Comparison of ENCODE assay signal across 1 cellular context in the genomic region with DNA sequence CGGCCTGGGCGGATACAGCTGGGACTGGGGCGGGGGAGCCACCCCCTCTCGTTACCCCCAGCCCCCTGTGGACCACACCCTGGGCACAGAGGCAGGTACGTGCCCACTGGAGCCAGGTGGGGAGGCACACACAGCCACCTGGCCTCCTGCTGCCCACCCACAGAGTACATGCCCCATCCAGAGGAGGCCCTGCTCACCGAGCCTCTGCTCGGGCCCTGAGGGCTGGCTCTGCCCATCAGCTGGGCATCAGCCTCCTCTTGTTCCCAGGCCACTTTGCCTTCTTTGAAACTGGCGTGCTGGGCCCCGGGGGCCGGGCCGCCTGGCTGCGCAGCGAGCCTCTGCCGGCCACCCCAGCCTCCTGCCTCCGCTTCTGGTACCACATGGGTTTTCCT.
TF ChIP-seq lines count a peak whose summit lies in the region.

No MANE protein-coding gene starts in this region.

TF ChIP-seq in K562, 482 proteins besides CTCF, POLR2A, EP300 and RAD21:
- no peak for TF ChIP-seq MAFG (tag; conservative IDR thresholded peaks at IDR 0.05)
- no peak for TF ChIP-seq JUNB (CRISPR knock-in tag; conservative IDR thresholded peaks at IDR 0.05)
- peak; percentile 57 for TF ChIP-seq POLR2G (IDR thresholded peaks at IDR 0.05; ENCODE audit: low read depth, low read length)
- no peak for TF ChIP-seq DMBX1 (CRISPR knock-in tag; IDR thresholded peaks at IDR 0.05; ENCODE audit: borderline replicate concordance)
- TF ChIP-seq ZNF764 (CRISPR knock-in tag; IDR thresholded peaks at IDR 0.05; ENCODE audit: low read depth) = no peak
- peak; percentile 1 for TF ChIP-seq RBM22 (IDR thresholded peaks at IDR 0.05; ENCODE audit: low read depth, low read length, poor library complexity, severe bottlenecking)
TF ChIP-seq in K562: peak in this region for 2.
